1 cellular context compared by ENCODE assay signal in the genomic region with DNA sequence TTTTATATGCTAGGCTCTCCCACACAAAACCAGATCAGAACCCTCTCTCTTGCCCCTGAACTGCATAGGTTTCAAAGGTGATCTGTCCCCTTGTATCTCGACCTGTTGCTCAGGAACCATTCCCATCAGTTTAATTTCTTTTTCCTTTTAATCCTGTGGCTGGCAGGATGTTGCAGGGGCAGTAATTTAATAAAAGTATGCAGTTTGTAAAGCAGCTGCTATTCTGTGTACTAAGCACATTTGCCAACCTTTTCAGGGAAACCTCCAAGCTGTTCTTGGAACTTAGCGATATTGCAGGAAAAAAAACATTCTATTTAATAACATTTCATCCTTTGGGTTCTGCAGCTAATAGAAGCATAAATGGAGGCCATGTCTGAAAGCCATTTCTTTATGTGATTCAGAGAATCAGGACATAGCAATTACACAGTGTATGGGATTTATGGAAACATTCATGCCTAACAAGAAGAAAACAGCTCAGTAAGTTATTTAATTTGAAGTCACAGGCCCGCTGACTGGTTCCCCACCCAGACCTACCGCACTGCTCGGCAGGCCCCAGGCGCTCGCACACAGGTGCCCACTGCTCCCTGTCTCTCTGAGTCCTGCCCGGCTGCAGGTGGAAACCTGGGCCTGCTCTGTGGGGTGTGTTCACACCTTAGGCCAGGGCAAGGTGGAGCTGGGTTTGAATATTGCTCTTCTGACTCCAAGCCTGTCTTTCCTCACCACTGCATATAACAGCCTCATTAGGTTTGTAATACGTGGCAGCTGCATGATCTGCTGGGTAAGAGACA.
A peak's percentile ranks its signal among the peaks of the same experiment; 100 is the strongest.
TF ChIP-seq lines count a peak whose summit lies in the region.

No MANE protein-coding gene starts in this region.

TF ChIP-seq in SK-N-SH, 30 proteins besides CTCF, POLR2A, EP300 and RAD21 (continued from another document):
- TF ChIP-seq FOXJ3 (CRISPR knock-in tag; IDR thresholded peaks at IDR 0.05), result peak; percentile 76
- TF ChIP-seq CHD2 (IDR thresholded peaks at IDR 0.05; ENCODE audit: low read length, partially characterized antibody), result peak; percentile 67
- no peak for TF ChIP-seq GATA2 (CRISPR knock-in tag; IDR thresholded peaks at IDR 0.05)
- TF ChIP-seq MXI1 (IDR thresholded peaks at IDR 0.05; ENCODE audit: low read depth, low read length), result 0 out of 2 replicates have a peak, but pooled peaks have one; percentile 40
- no peak for TF ChIP-seq EZH2phosphoT487 (IDR thresholded peaks at IDR 0.05; ENCODE audit: borderline replicate concordance, low read depth)
